ENCODE assay signal across 19 cellular contexts in the genomic region with DNA sequence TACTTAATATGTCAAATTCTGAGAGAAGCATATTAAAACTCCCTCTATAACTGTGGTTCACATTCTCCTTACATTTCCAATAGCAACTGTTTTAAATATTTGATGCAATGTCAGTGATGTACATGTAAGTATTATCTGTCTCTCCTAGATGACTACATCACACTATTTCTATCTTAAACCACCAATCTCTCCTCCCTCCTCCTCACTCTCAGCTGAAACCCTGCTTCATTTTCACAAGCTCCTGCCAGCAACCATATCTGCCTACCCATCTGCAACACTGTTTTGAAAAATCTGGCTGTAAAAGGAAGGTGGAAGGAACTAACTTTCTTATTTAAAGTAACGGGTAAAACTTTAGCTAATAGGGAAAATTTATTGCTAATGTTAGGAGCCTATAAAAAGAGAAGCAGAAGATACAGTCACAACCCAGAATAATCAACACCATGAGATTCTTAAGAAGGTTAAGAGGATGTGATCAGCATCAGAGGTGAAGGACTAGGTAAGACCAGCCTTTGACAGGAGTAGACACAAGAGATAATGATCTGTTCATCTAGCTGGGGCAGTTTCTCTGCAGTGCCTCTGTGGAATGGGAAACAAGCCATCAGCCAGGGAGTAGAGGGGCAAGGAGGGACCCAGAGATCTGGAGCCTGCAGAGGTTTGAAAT. TPM values are rescaled to one million over a fixed set of nuclear protein-coding genes. Genes with fewer than 3 reads are reported as not detected.
DNase-seq lines count a peak whose midpoint lies in the region; ATAC-seq and TF ChIP-seq lines count a peak whose summit lies in the region.
"Had no signal": no experiment of that assay in that cellular context is flagged by ENCODE, and none has a peak within 500 bp of the region (broad histone marks: within the 10 kb centered on the region; RNA-seq: fewer than 3 reads in every experiment).

No MANE protein-coding gene starts in this region.

- H3K4me1 Mint-ChIP-seq in activated T-cell treated with anti-CD3 and anti-CD28 coated beads, Interleukin-2, amount 50 U/mL, for 72 hours (ENCODE audit: low read depth): no peaks in the 10 kb centered on the region
- H3K4me1 Mint-ChIP-seq in T-helper 2 cell treated with Interferon-gamma antibody and Interleukin-4, amounts not matched to agents 5 μg/mL and 100 μg/mL, for 36 hours (ENCODE audit: low read depth): no peaks in the 10 kb centered on the region

- H3K27ac Mint-ChIP-seq in activated T-cell treated with anti-CD3 and anti-CD28 coated beads, Interleukin-2, amount 50 U/mL, for 72 hours: no peak overlapping the region
- no peak overlapping the region for H3K27ac Mint-ChIP-seq in T-helper 2 cell treated with Interferon-gamma antibody and Interleukin-4, amounts not matched to agents 5 μg/mL and 100 μg/mL, for 36 hours

- no peaks in the 10 kb centered on the region for H3K27me3 ChIP-seq in thoracic aorta (replicated peaks; ENCODE audit: insufficient read depth)
- no peaks in the 10 kb centered on the region for H3K27me3 ChIP-seq in testis
- H3K27me3 ChIP-seq: BE2C, Peyer's patch, SJCRH30 had no signal

- H3K36me3 ChIP-seq in thoracic aorta (peaks cover 11% of the 10 kb centered on the region), testis (ENCODE audit: low read depth, missing control alignments) (no peaks in the 10 kb centered on the region)
- H3K36me3 ChIP-seq: BE2C, Peyer's patch, SJCRH30 had no signal

- ATAC-seq in activated T-cell treated with anti-CD3 and anti-CD28 coated beads, Interleukin-2, amount 50 U/mL, for 72 hours (replicated peaks in 1 of 2): peak; percentile 80
- no peak for ATAC-seq in thoracic aorta (ENCODE audit: insufficient number of reproducible peaks, low FRiP score, low read depth)
- ATAC-seq in GM21723 (IDR thresholded peaks at IDR 0.05; ENCODE audit: unreplicated experiment): no peak
- ATAC-seq in HG02885 (IDR thresholded peaks at IDR 0.05; ENCODE audit: poor library complexity, unreplicated experiment): no peak
- ATAC-seq: HCT116 had no signal

- no peak for DNase-seq in activated T-cell treated with anti-CD3 and anti-CD28 coated beads, Interleukin-2, amount 50 U/mL, for 72 hours
- DNase-seq in activated T-cell treated with anti-CD3 and anti-CD28 coated beads for 4 hours (no peak), erythroblast (lab: John Stamatoyannopoulos, UW) (peak; percentile 18 to 41), thoracic aorta (ENCODE audit: low spot score) (no peak), testis (no peak)
- peak; percentile 15 for DNase-seq in T-helper 2 cell treated with Interferon-gamma antibody and Interleukin-4, amounts not matched to agents 5 μg/mL and 100 μg/mL, for 36 hours (ENCODE audit: low spot score)
- DNase-seq: BE2C, DMS53, GDM1, KG1, NCI-H1092, NCI-H1436, NCI-H1930, NCI-H510A, Peyer's patch, SJCRH30 had no signal

- peaks cover 13 to 96% of the 10 kb centered on the region in 2 donors for H3K4me1 ChIP-seq in thoracic aorta (ENCODE audit: control insufficient read depth in 1 of 2, low read depth in 2 of 2)
- H3K4me1 ChIP-seq in testis: no peaks in the 10 kb centered on the region
- H3K4me1 ChIP-seq: BE2C, Peyer's patch, SJCRH30 had no signal

- TF ChIP-seq CTCF in thoracic aorta (IDR thresholded peaks at IDR 0.05) (no peak), testis (IDR thresholded peaks at IDR 0.05) (no peak)

- no peak overlapping the region for H3K4me3 Mint-ChIP-seq in activated T-cell treated with anti-CD3 and anti-CD28 coated beads, Interleukin-2, amount 50 U/mL, for 72 hours
- H3K4me3 Mint-ChIP-seq in T-helper 2 cell treated with Interferon-gamma antibody and Interleukin-4, amounts not matched to agents 5 μg/mL and 100 μg/mL, for 36 hours: no peak overlapping the region

- H3K27ac ChIP-seq in thoracic aorta (peak overlapping the region; percentile 34 to 39), testis (no peak overlapping the region)
- H3K27ac ChIP-seq: Peyer's patch, SJCRH30 had no signal

- no peaks in the 10 kb centered on the region for H3K36me3 Mint-ChIP-seq in activated T-cell treated with anti-CD3 and anti-CD28 coated beads, Interleukin-2, amount 50 U/mL, for 72 hours (ENCODE audit: insufficient read depth in 2 of 2)
- no peaks in the 10 kb centered on the region for H3K36me3 Mint-ChIP-seq in T-helper 2 cell treated with Interferon-gamma antibody and Interleukin-4, amounts not matched to agents 5 μg/mL and 100 μg/mL, for 36 hours (ENCODE audit: low read depth)

- WGBS in testis, 2 donors: 91 to 92% methylated on average over 1 of the region's 1 CpG

- no peaks in the 10 kb centered on the region for H3K27me3 Mint-ChIP-seq in activated T-cell treated with anti-CD3 and anti-CD28 coated beads, Interleukin-2, amount 50 U/mL, for 72 hours (ENCODE audit: low read depth)
- peaks cover 5% of the 10 kb centered on the region for H3K27me3 Mint-ChIP-seq in T-helper 2 cell treated with Interferon-gamma antibody and Interleukin-4, amounts not matched to agents 5 μg/mL and 100 μg/mL, for 36 hours (ENCODE audit: low read depth)

- H3K9me3 ChIP-seq in thoracic aorta (no peaks in the 10 kb centered on the region), testis (no peaks in the 10 kb centered on the region)
- H3K9me3 ChIP-seq: BE2C, Peyer's patch, SJCRH30 had no signal

- H3K4me3 ChIP-seq in thoracic aorta: no peak overlapping the region
- H3K4me3 ChIP-seq in testis: no peak overlapping the region
- H3K4me3 ChIP-seq: Peyer's patch, SJCRH30 had no signal

- TF ChIP-seq POLR2A in erythroblast (IDR thresholded peaks at IDR 0.05; ENCODE audit: low read length): no peak
- no peak for TF ChIP-seq POLR2A in testis (IDR thresholded peaks at IDR 0.05)

- no peaks in the 10 kb centered on the region for H3K9me3 Mint-ChIP-seq in activated T-cell treated with anti-CD3 and anti-CD28 coated beads, Interleukin-2, amount 50 U/mL, for 72 hours
- H3K9me3 Mint-ChIP-seq in T-helper 2 cell treated with Interferon-gamma antibody and Interleukin-4, amounts not matched to agents 5 μg/mL and 100 μg/mL, for 36 hours: no peaks in the 10 kb centered on the region

- intact Hi-C loops in testis (cut with DNase I; ENCODE audit: low total_unique reads): no loop called here

RNA-seq across cellular contexts. Expression of gene MYH10, which starts 31.0 kb away (rescaled TPM):
- 10 to 100 TPM in 1 of 2 donors, 1 to 10 TPM in 1; 7.6 to 23.7 TPM for total RNA-seq in activated T-cell treated with anti-CD3 and anti-CD28 coated beads, Interleukin-2, amount 50 U/mL, for 72 hours
- total RNA-seq in thoracic aorta (1,000 to 10,000 TPM; 1,436 to 1,719 TPM), testis (10 to 100 TPM; 33.1 to 34.1 TPM)
- 25.5 TPM for polyA plus RNA-seq in testis (ENCODE audit: insufficient read depth, low read depth, low replicate concordance)

Comparison
In these comparisons a context has a peak if more than half of its experiments do, and no peak if none do; other contexts are left out.
1. ATAC-seq: peak in activated T-cell treated with anti-CD3 and anti-CD28 coated beads, Interleukin-2, amount 50 U/mL, for 72 hours (2 of 2); none in thoracic aorta (single experiment), GM21723 (single experiment) and HG02885 (single experiment).
2. DNase-seq: peak in T-helper 2 cell treated with Interferon-gamma antibody and Interleukin-4, amounts not matched to agents 5 μg/mL and 100 μg/mL, for 36 hours (single experiment) and erythroblast (2 of 2); none in activated T-cell treated with anti-CD3 and anti-CD28 coated beads, Interleukin-2, amount 50 U/mL, for 72 hours (0 of 2), activated T-cell treated with anti-CD3 and anti-CD28 coated beads for 4 hours (single experiment), thoracic aorta (single experiment) and testis (single experiment).
3. H3K27ac ChIP-seq: peak in thoracic aorta (2 of 2); none in testis (0 of 2).
4. RNA of gene MYH10, which starts 31.0 kb away (total RNA-seq): 1,436 to 1,719 TPM in thoracic aorta; 33.1 to 34.1 TPM in testis and 7.6 to 23.7 TPM in activated T-cell treated with anti-CD3 and anti-CD28 coated beads, Interleukin-2, amount 50 U/mL, for 72 hours; every median in the first group is over 10 times any median in the second.